10 cellular contexts compared by ENCODE assay signal in the genomic region with DNA sequence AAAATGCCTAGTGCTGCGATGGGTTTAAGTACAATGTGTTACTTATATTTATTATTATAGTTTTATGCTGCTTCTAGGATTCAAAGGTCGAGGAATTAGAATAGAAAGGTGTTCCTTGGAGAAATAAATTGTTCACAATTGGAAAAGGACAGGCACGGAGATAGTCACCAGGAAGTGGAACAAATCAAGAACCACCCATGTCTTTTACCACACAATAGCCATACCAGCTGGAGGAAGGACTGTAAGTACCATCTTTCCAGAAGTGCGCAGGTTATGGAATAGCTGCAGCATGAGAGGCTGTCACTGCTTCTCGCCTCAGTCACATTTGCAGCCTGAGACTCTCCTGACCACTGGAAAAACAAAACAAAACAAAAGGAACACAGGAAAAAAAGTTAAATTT. TPM values are rescaled to one million over a fixed set of nuclear protein-coding genes. Genes with fewer than 3 reads are reported as not detected.
"Had no signal": no experiment of that assay in that cellular context is flagged by ENCODE, and none has a peak within 500 bp of the region (broad histone marks: within the 10 kb centered on the region; RNA-seq: fewer than 3 reads in every experiment).

No MANE protein-coding gene starts in this region.

- ATAC-seq: activated T-cell treated with anti-CD3 and anti-CD28 coated beads, Interleukin-2, amount 50 U/mL, for 4 hours had no signal

- H3K36me3 ChIP-seq: suprapubic skin had no signal

- H3K27ac ChIP-seq: coronary artery, suprapubic skin had no signal

- DNase-seq: activated naive CD4-positive, alpha-beta T cell treated with anti-CD3 and anti-CD28 coated beads, Interleukin-2, amount 50 U/mL, for 16 hours; occipital lobe had no signal

- H3K4me3 ChIP-seq: suprapubic skin had no signal

- H3K27me3 ChIP-seq: suprapubic skin had no signal

- H3K9me3 ChIP-seq: suprapubic skin had no signal

RNA-seq across cellular contexts. Expression of a gene that starts 40.5 kb away (rescaled TPM):
- total RNA-seq: activated CD4-positive, alpha-beta memory T cell treated with anti-CD3 and anti-CD28 coated beads, Interleukin-2, amount 10 ng/mL, durations not matched to agents 7 days and 5 days; activated T-cell treated with anti-CD3 and anti-CD28 coated beads, Interleukin-2, amount 50 U/mL, for 4 hours; liver; posterior vena cava; skeletal muscle tissue; suprapubic skin; WTC11 had no signal
- polyA plus RNA-seq: liver had no signal
